8 cellular contexts compared by ENCODE assay signal in the genomic region with DNA sequence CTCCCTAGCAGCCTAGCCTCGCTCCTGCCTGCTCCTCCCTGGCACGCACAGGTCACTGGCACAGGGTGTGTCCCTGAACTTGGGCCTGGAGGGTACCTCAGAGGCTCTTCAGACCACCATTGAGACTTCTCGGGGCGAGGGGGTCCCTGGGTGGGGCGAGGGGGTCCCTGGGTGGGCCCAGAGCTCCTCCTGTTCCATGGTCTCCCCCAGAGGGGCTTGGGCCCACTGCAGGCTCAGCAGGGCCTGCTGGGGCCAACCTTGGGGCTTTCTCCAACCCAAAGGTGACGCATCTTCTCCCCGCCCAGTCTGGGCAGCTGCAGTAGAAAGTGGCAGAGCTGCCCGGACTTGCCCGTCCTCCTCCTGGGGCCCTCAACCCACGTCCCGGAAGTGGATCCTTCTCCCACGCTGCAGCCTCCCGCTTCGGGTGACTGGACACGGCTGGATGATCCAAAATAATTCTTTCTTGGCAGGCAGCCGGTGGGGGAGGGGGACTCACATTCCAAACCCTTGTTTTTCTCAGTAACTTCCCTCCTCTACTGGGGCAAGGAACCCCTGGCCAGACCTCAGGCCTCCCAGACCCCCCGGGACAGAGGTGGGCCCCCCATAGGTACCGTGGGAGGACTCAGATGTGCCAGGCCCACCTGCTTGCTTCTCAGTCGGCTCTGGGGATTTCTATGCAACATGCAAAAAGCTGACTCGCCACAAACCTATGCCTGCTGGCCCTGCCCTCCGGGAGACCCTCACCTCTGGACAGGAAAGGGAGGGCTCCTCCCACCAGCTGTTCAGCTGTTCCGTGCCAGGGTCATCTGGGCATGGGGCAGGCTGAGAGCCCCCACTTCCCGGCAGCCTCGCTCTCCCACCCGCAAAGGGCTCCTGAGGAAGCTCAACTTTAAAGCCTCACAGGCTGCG. TPM values are rescaled to one million over a fixed set of nuclear protein-coding genes. Genes with fewer than 3 reads are reported as not detected.
DNase-seq lines count a peak whose midpoint lies in the region; ATAC-seq and FAIRE-seq lines count a peak whose summit lies in the region.

No MANE protein-coding gene starts in this region.

- CTCF ChIA-PET in activated CD8-positive, alpha-beta T cell treated with anti-CD3 and anti-CD28 coated beads, Interleukin-2, amount 10 ng/mL, durations not matched to agents 7 days and 5 days (lab: Charles Lee), result interaction anchor here (1.8 to 2.0 kb wide), 2 partner anchors 12 to 36 kb away, joined by 8 read pairs; no protein-coding TSS in a partner anchor

- H3K4me3 ChIP-seq in neuron (ENCODE audit: low read length), result peak overlapping the region; percentile 97

- no peaks in the 10 kb centered on the region for H3K9me3 ChIP-seq in neuron (ENCODE audit: low read length)

- no peaks in the 10 kb centered on the region for H3K9me3 Mint-ChIP-seq in activated CD8-positive, alpha-beta T cell treated with anti-CD3 and anti-CD28 coated beads, Interleukin-2, amount 10 ng/mL, durations not matched to agents 7 days and 5 days (ENCODE audit: insufficient read depth)

- POLR2A ChIA-PET in activated CD8-positive, alpha-beta T cell treated with anti-CD3 and anti-CD28 coated beads, Interleukin-2, amount 10 ng/mL, durations not matched to agents 7 days and 5 days (lab: Charles Lee), result interaction anchor here (1.0 to 3.8 kb wide), 6 partner anchors 10 to 138 kb away, joined by 3 to 23 read pairs (median 4); no protein-coding TSS in a partner anchor

- no peaks in the 10 kb centered on the region for H3K27me3 ChIP-seq in neuron (ENCODE audit: insufficient read depth, low read length)

- peaks cover 2% of the 10 kb centered on the region for H3K27me3 Mint-ChIP-seq in activated CD8-positive, alpha-beta T cell treated with anti-CD3 and anti-CD28 coated beads, Interleukin-2, amount 10 ng/mL, durations not matched to agents 7 days and 5 days (ENCODE audit: low read depth)

- peak overlapping the region; percentile 73 for H3K4me3 Mint-ChIP-seq in activated CD8-positive, alpha-beta T cell treated with anti-CD3 and anti-CD28 coated beads, Interleukin-2, amount 10 ng/mL, durations not matched to agents 7 days and 5 days

- peaks cover 40% of the 10 kb centered on the region for H3K4me1 Mint-ChIP-seq in activated CD8-positive, alpha-beta T cell treated with anti-CD3 and anti-CD28 coated beads, Interleukin-2, amount 10 ng/mL, durations not matched to agents 7 days and 5 days (ENCODE audit: low read depth)

- H3K4me1 ChIP-seq in neuron (ENCODE audit: insufficient read depth, low read length), result peaks cover 49% of the 10 kb centered on the region

- DNase-seq in AG20443 (ENCODE audit: low spot score) (peak; percentile 96), GM18507 (ENCODE audit: extremely low spot score, insufficient read length, low read depth) (no peak), NCI-H2107 (lab: John Stamatoyannopoulos, UW) (peak; percentile 50), foreskin melanocyte (peak; percentile 78)
- no peak for DNase-seq in activated CD8-positive, alpha-beta T cell treated with anti-CD3 and anti-CD28 coated beads, Interleukin-2, amount 10 ng/mL, durations not matched to agents 7 days and 5 days

- H3K36me3 Mint-ChIP-seq in activated CD8-positive, alpha-beta T cell treated with anti-CD3 and anti-CD28 coated beads, Interleukin-2, amount 10 ng/mL, durations not matched to agents 7 days and 5 days (ENCODE audit: low read depth), result no peaks in the 10 kb centered on the region

- FAIRE-seq in GM18507 (lab: Jason Lieb, UNC), result peak; percentile 78

- no peak for ATAC-seq in activated CD8-positive, alpha-beta T cell treated with anti-CD3 and anti-CD28 coated beads, Interleukin-2, amount 10 ng/mL, durations not matched to agents 7 days and 5 days
- ATAC-seq in HG03565 (IDR thresholded peaks at IDR 0.05; ENCODE audit: unreplicated experiment) (no peak), GM19467 (IDR thresholded peaks at IDR 0.05; ENCODE audit: unreplicated experiment) (no peak)

- peaks cover 21% of the 10 kb centered on the region for H3K36me3 ChIP-seq in neuron (ENCODE audit: insufficient read depth, low read length)

- H3K27ac Mint-ChIP-seq in activated CD8-positive, alpha-beta T cell treated with anti-CD3 and anti-CD28 coated beads, Interleukin-2, amount 10 ng/mL, durations not matched to agents 7 days and 5 days, result peak overlapping the region; percentile 46

- no peak overlapping the region for H2AFZ ChIP-seq in neuron (ENCODE audit: low read depth, low read length)

RNA-seq across cellular contexts. Expression of gene PLXNB2, which starts 1.5 kb away (rescaled TPM):
- total RNA-seq in activated CD8-positive, alpha-beta T cell treated with anti-CD3 and anti-CD28 coated beads, Interleukin-2, amount 10 ng/mL, durations not matched to agents 7 days and 5 days, result 10 to 100 TPM; 48.4 to 49.9 TPM

RNA-seq across cellular contexts. Expression of gene DENND6B, which starts 20.9 kb away (rescaled TPM):
- total RNA-seq in activated CD8-positive, alpha-beta T cell treated with anti-CD3 and anti-CD28 coated beads, Interleukin-2, amount 10 ng/mL, durations not matched to agents 7 days and 5 days, result 1 to 10 TPM; 6.0 to 7.0 TPM

RNA-seq across cellular contexts. Expression of gene MAPK11, which starts 35.7 kb away (rescaled TPM):
- total RNA-seq in activated CD8-positive, alpha-beta T cell treated with anti-CD3 and anti-CD28 coated beads, Interleukin-2, amount 10 ng/mL, durations not matched to agents 7 days and 5 days, result 10 to 100 TPM; 10.4 to 11.8 TPM

RNA-seq across cellular contexts. Expression of gene PPP6R2, which starts 37.2 kb away (rescaled TPM):
- total RNA-seq in activated CD8-positive, alpha-beta T cell treated with anti-CD3 and anti-CD28 coated beads, Interleukin-2, amount 10 ng/mL, durations not matched to agents 7 days and 5 days, result 10 to 100 TPM; 62.1 to 64.9 TPM

RNA-seq across cellular contexts. Expression of gene MAPK12, which starts 44.4 kb away (rescaled TPM):
- 1 to 10 TPM; 4.8 to 5.3 TPM for total RNA-seq in activated CD8-positive, alpha-beta T cell treated with anti-CD3 and anti-CD28 coated beads, Interleukin-2, amount 10 ng/mL, durations not matched to agents 7 days and 5 days

Comparison
In these comparisons a context has a peak if more than half of its experiments do, and no peak if none do; other contexts are left out.
1. DNase-seq: peak in AG20443 (single experiment), NCI-H2107 (single experiment) and foreskin melanocyte (single experiment); none in GM18507 (single experiment) and activated CD8-positive, alpha-beta T cell treated with anti-CD3 and anti-CD28 coated beads, Interleukin-2, amount 10 ng/mL, durations not matched to agents 7 days and 5 days (single experiment).